In genomic region chr20:36497856-36498255, GRCh38 we compare ENCODE assay signal across 20 cellular contexts. TPM values are rescaled to one million over a fixed set of nuclear protein-coding genes. Genes with fewer than 3 reads are reported as not detected.
DNase-seq lines count a peak whose midpoint lies in the region; ATAC-seq, FAIRE-seq and TF ChIP-seq lines count a peak whose summit lies in the region.
"Had no signal": no experiment of that assay in that cellular context is flagged by ENCODE, and none has a peak within 500 bp of the region (broad histone marks: within the 10 kb centered on the region; RNA-seq: fewer than 3 reads in every experiment).

No MANE protein-coding gene starts in this region.

- H3K27me3 ChIP-seq in smooth muscle cell (ENCODE audit: low read depth), result no peaks in the 10 kb centered on the region

- 63% methylated on average over 4 of the region's 4 CpGs for WGBS in smooth muscle cell (ENCODE audit: low lambda C conversion rate)

- H3K9ac ChIP-seq in smooth muscle cell (ENCODE audit: low read depth), result no peak overlapping the region

- peaks cover 18% of the 10 kb centered on the region for H3F3A ChIP-seq in smooth muscle cell (ENCODE audit: low read depth)

- H3K9me3 ChIP-seq in smooth muscle cell (replicated peaks; ENCODE audit: low read depth), result no peaks in the 10 kb centered on the region

- peaks cover 73% of the 10 kb centered on the region for H3K79me2 ChIP-seq in smooth muscle cell (ENCODE audit: low read depth)

- TF ChIP-seq CTCF in coronary artery (IDR thresholded peaks at IDR 0.05), result no peak
- TF ChIP-seq CTCF in smooth muscle cell (IDR thresholded peaks at IDR 0.05; ENCODE audit: borderline replicate concordance, insufficient read depth, poor library complexity, severe bottlenecking), result no peak

- no peak overlapping the region for H3K4me2 ChIP-seq in smooth muscle cell

- H3K36me3 ChIP-seq in smooth muscle cell (ENCODE audit: low read depth), result no peaks in the 10 kb centered on the region

- H2AFZ ChIP-seq in smooth muscle cell (ENCODE audit: low read depth), result no peak overlapping the region

- peaks cover 99% of the 10 kb centered on the region for H4K20me1 ChIP-seq in smooth muscle cell (ENCODE audit: low read depth)

- FAIRE-seq in HTR-8/SVneo (lab: Jason Lieb, UNC), result peak; percentile 42

- H3K4me3 ChIP-seq in coronary artery (no peak overlapping the region), smooth muscle cell (no peak overlapping the region)

- H3K4me1 ChIP-seq in smooth muscle cell (ENCODE audit: low read depth), result peaks cover 12% of the 10 kb centered on the region

- ATAC-seq in left lobe of liver, result peak; percentile 25
- no peak for ATAC-seq in GM18858 (IDR thresholded peaks at IDR 0.05; ENCODE audit: unreplicated experiment)
- ATAC-seq in GM19035 (IDR thresholded peaks at IDR 0.05; ENCODE audit: unreplicated experiment), result no peak
- ATAC-seq: natural killer cell; stimulated activated naive CD8-positive, alpha-beta T cell treated with anti-CD3 and anti-CD28 coated beads, Interleukin-15, amount 100 ng/mL, for 72 hours had no signal

- no peak for DNase-seq in HTR-8/SVneo (ENCODE audit: insufficient read length, low spot score)
- DNase-seq in coronary artery (ENCODE audit: low spot score), result no peak
- no peak for DNase-seq in left lobe of liver (ENCODE audit: low spot score)
- no peak for DNase-seq in smooth muscle cell (lab: John Stamatoyannopoulos, UW; ENCODE audit: unreplicated experiment)
- DNase-seq in activated CD4-positive, alpha-beta T cell treated with anti-CD3 and anti-CD28 coated beads for 1 hour, result no peak
- DNase-seq in effector CD8-positive, alpha-beta T cell (lab: John Stamatoyannopoulos, UW), result no peak
- DNase-seq: activated CD4-positive, alpha-beta T cell treated with anti-CD3 and anti-CD28 coated beads for 48 hours; activated CD8-positive, alpha-beta memory T cell treated with anti-CD3 and anti-CD28 coated beads, Interleukin-2, amount 50 U/mL, for 4 hours; activated gamma-delta T cell; dermis blood vessel endothelial cell; glutamatergic neuron; immature natural killer cell; natural killer cell; NCI-H2107; NCI-H748 treated with DMSO at 0.1 percent for 48 hours; stimulated activated naive CD8-positive, alpha-beta T cell treated with anti-CD3 and anti-CD28 coated beads, Interleukin-15, amount 100 ng/mL, for 72 hours; T1000 had no signal

- peak overlapping the region; percentile 26 to 77 for H3K27ac ChIP-seq in coronary artery
- peak overlapping the region; percentile 42 for H3K27ac ChIP-seq in smooth muscle cell (ENCODE audit: low read depth)

RNA-seq across cellular contexts. Expression of gene MYL9, which starts 43.5 kb away (rescaled TPM):
- total RNA-seq in left lobe of liver, result 22.8 TPM
- total RNA-seq in smooth muscle cell, result 185 and 198 TPM in 2 replicates
- 993 and 1,109 TPM in 2 replicates for polyA plus RNA-seq in smooth muscle cell
- total RNA-seq: SK-MEL-5 had no signal
